ENCODE assay signal across 8 cellular contexts in genomic region chr10:25174461-25175230, GRCh38. TPM values are rescaled to one million over a fixed set of nuclear protein-coding genes. Genes with fewer than 3 reads are reported as not detected.
DNase-seq lines count a peak whose midpoint lies in the region; ATAC-seq, FAIRE-seq and TF ChIP-seq lines count a peak whose summit lies in the region.

GPR158 (plus strand) TSS chr10:25175001; CDS start chr10:25175421, 420 bp downstream.

- WGBS in HepG2 (ENCODE audit: low lambda C conversion rate) = 10% methylated on average over 25 of the region's 83 CpGs

- peaks cover 37% of the 10 kb centered on the region for H3K27me3 Mint-ChIP-seq in activated CD8-positive, alpha-beta T cell treated with anti-CD3 and anti-CD28 coated beads, Interleukin-2, amount 10 ng/mL, durations not matched to agents 7 days and 5 days (ENCODE audit: low read depth)

- peak; percentile 41 for DNase-seq in BJ (ENCODE audit: low read depth)
- DNase-seq in H7 = peak; percentile 94
- peak; percentile 93 for DNase-seq in NCI-H2227 (lab: John Stamatoyannopoulos, UW; ENCODE audit: unreplicated experiment)
- DNase-seq in activated CD8-positive, alpha-beta T cell treated with anti-CD3 and anti-CD28 coated beads, Interleukin-2, amount 10 ng/mL, durations not matched to agents 7 days and 5 days = peak; percentile 74
- peak; percentile 9 for DNase-seq in effector CD8-positive, alpha-beta T cell (lab: John Stamatoyannopoulos, UW)
- DNase-seq in HepG2 (ENCODE audit: low spot score) = peak; percentile 55
- peak; percentile 62 for DNase-seq in stimulated activated CD4-positive, alpha-beta T cell treated with anti-CD3 and anti-CD28 coated beads, Interleukin-1b, Interleukin-23, amount 100 ng/mL, for 48 hours
- no peak for DNase-seq in OCI-LY7 (ENCODE audit: low spot score)

- no peaks in the 10 kb centered on the region for H3K9me3 ChIP-seq in HepG2 (ENCODE audit: low read length)
- H3K9me3 ChIP-seq in OCI-LY7 (ENCODE audit: low read length) = no peaks in the 10 kb centered on the region

- H3K36me3 Mint-ChIP-seq in activated CD8-positive, alpha-beta T cell treated with anti-CD3 and anti-CD28 coated beads, Interleukin-2, amount 10 ng/mL, durations not matched to agents 7 days and 5 days (ENCODE audit: low read depth) = peaks cover 4% of the 10 kb centered on the region

- H4K20me1 ChIP-seq in HepG2 (ENCODE audit: insufficient read depth, low read length) (no peaks in the 10 kb centered on the region), OCI-LY7 (ENCODE audit: insufficient read depth, low read length) (no peaks in the 10 kb centered on the region)

- intact Hi-C loops in HepG2 (cut with micrococcal nuclease; ENCODE audit: unreplicated experiment) = no loop called here
- intact Hi-C loops in OCI-LY7 (cut with micrococcal nuclease; ENCODE audit: unreplicated experiment) = no loop called here

- H3K9ac ChIP-seq in HepG2 (ENCODE audit: insufficient read depth, low read depth, low read length) = no peak within 1 kb of the TSS

- H3K9me2 ChIP-seq in OCI-LY7 (ENCODE audit: insufficient read depth, low read length) = no peaks in the 10 kb centered on the region

- no peak for TF ChIP-seq POLR2A in HepG2 (IDR thresholded peaks at IDR 0.05; ENCODE audit: insufficient read depth in 1 of 2, low read depth in 2 of 2, low read length in 2 of 2)

- no peak within 1 kb of the TSS for H3K27ac Mint-ChIP-seq in activated CD8-positive, alpha-beta T cell treated with anti-CD3 and anti-CD28 coated beads, Interleukin-2, amount 10 ng/mL, durations not matched to agents 7 days and 5 days

- H2AFZ ChIP-seq in HepG2 (ENCODE audit: low read length) = no peak within 1 kb of the TSS
- H2AFZ ChIP-seq in OCI-LY7 (ENCODE audit: low read length) = no peak within 1 kb of the TSS

- H3K27me3 ChIP-seq in BJ (ENCODE audit: control insufficient read depth, insufficient read depth, low read length) (peaks cover 21% of the 10 kb centered on the region), H7 (ENCODE audit: control insufficient read depth, insufficient read depth, low read length) (peaks cover 29% of the 10 kb centered on the region), HepG2 (ENCODE audit: control insufficient read depth in 1 of 2, insufficient read depth in 2 of 2, low read length in 2 of 2) (no peaks in the 10 kb centered on the region)

- in situ Hi-C loops in HepG2 (cut with HindIII; ENCODE audit: extremely low pct_ligation_motif_present, low pct_unique_long_range_greater_than_20kb) = no loop called here

- H3K79me2 ChIP-seq in HepG2 (ENCODE audit: insufficient read depth, low read length) (no peaks in the 10 kb centered on the region), OCI-LY7 (ENCODE audit: insufficient read depth, low read depth, low read length) (no peaks in the 10 kb centered on the region)

- TF ChIP-seq EP300 in HepG2 (IDR thresholded peaks at IDR 0.05; ENCODE audit: low read depth in 2 of 2, low read length in 2 of 2) = no peak
- TF ChIP-seq EP300 in HepG2 (CRISPR knock-in tag; IDR thresholded peaks at IDR 0.05; ENCODE audit: borderline replicate concordance) = no peak

- TF ChIP-seq CTCF in BJ (IDR thresholded peaks at IDR 0.05; ENCODE audit: insufficient read depth, low read depth, low read length) (no peak), HepG2 (CRISPR knock-in tag; IDR thresholded peaks at IDR 0.05) (no peak), OCI-LY7 (conservative IDR thresholded peaks at IDR 0.05; ENCODE audit: low read length) (no peak)

- H3K4me1 ChIP-seq in HepG2 (ENCODE audit: insufficient read depth, low read length) = no peaks in the 10 kb centered on the region
- H3K4me1 ChIP-seq in OCI-LY7 (ENCODE audit: insufficient read depth, low read length, poor library complexity, severe bottlenecking) = no peaks in the 10 kb centered on the region

- FAIRE-seq in HepG2 (lab: Jason Lieb, UNC) = no peak

- peak; percentile 85 for ATAC-seq in activated CD8-positive, alpha-beta T cell treated with anti-CD3 and anti-CD28 coated beads, Interleukin-2, amount 10 ng/mL, durations not matched to agents 7 days and 5 days
- ATAC-seq in HepG2 = peak; percentile 93

- H3K27ac ChIP-seq in HepG2 (ENCODE audit: extremely low read length, insufficient read depth, low read length) = no peak within 1 kb of the TSS
- no peak within 1 kb of the TSS for H3K27ac ChIP-seq in OCI-LY7 (ENCODE audit: low read depth, low read length, poor library complexity, severe bottlenecking)

- H3K4me3 ChIP-seq in BJ (ENCODE audit: low read depth, low read length) (peak within 1 kb of the TSS; percentile 46), H7 (ENCODE audit: insufficient read depth, low read depth, low read length) (peak within 1 kb of the TSS; percentile 77), HepG2 (replicated peaks in 1 of 3; ENCODE audit: insufficient read depth in 1 of 3, low read depth in 2 of 3, low read length in 3 of 3) (peak within 1 kb of the TSS in 2 of 3 experiments; percentile 3 to 28; a peak in 1 of 6 replicates), OCI-LY7 (ENCODE audit: low read depth, low read length, poor library complexity, severe bottlenecking) (no peak within 1 kb of the TSS)

- TF ChIP-seq RAD21 in HepG2 (CRISPR knock-in tag; IDR thresholded peaks at IDR 0.05) = no peak

- peak within 1 kb of the TSS; percentile 47; the same call in 1 of the 2 replicates for H3K4me2 ChIP-seq in HepG2 (ENCODE audit: low read depth, low read length)
- H3K4me2 ChIP-seq in OCI-LY7 (ENCODE audit: low read length) = no peak within 1 kb of the TSS

- POLR2A ChIA-PET in BJ (lab: Charles Lee) (interaction anchor here (0.7 kb wide), 1 partner anchor 34 kb away, joined by 3 read pairs; no protein-coding TSS in a partner anchor), HepG2 (lab: Yijun Ruan, JAX) (no interaction called here), OCI-LY7 (lab: Charles Lee) (no interaction called here)
- POLR2A ChIA-PET in activated CD8-positive, alpha-beta T cell treated with anti-CD3 and anti-CD28 coated beads, Interleukin-2, amount 10 ng/mL, durations not matched to agents 7 days and 5 days (lab: Charles Lee) = no interaction called here

- H3K36me3 ChIP-seq in BJ (ENCODE audit: control insufficient read depth, insufficient read depth, low read length) (no peaks in the 10 kb centered on the region), H7 (replicated peaks; ENCODE audit: control insufficient read depth, insufficient read depth, low read length) (no peaks in the 10 kb centered on the region), HepG2 (replicated peaks in 1 of 2; ENCODE audit: control insufficient read depth in 1 of 2, insufficient read depth in 2 of 2, low read length in 2 of 2) (no peaks in the 10 kb centered on the region), OCI-LY7 (ENCODE audit: insufficient read depth, low read length) (no peaks in the 10 kb centered on the region)

- no peaks in the 10 kb centered on the region for H3K9me3 Mint-ChIP-seq in activated CD8-positive, alpha-beta T cell treated with anti-CD3 and anti-CD28 coated beads, Interleukin-2, amount 10 ng/mL, durations not matched to agents 7 days and 5 days (ENCODE audit: insufficient read depth)

- CTCF ChIA-PET in BJ (lab: Yijun Ruan, JAX) (no interaction called here), HepG2 (lab: Yijun Ruan, JAX; ENCODE audit: low intra/inter-chr PET ratio, low total read pairs) (no interaction called here), OCI-LY7 (lab: Charles Lee; ENCODE audit: unreplicated experiment) (no interaction called here)
- CTCF ChIA-PET in activated CD8-positive, alpha-beta T cell treated with anti-CD3 and anti-CD28 coated beads, Interleukin-2, amount 10 ng/mL, durations not matched to agents 7 days and 5 days (lab: Charles Lee) = no interaction called here

- BruUV-seq in HepG2 (replicated peaks; lab: Mats Ljungman, UMichigan) (no TSS peak), OCI-LY7 (replicated peaks; lab: Mats Ljungman, UMichigan) (no TSS peak)

- H3K4me1 Mint-ChIP-seq in activated CD8-positive, alpha-beta T cell treated with anti-CD3 and anti-CD28 coated beads, Interleukin-2, amount 10 ng/mL, durations not matched to agents 7 days and 5 days (ENCODE audit: low read depth) = peaks cover 7% of the 10 kb centered on the region

- H3K4me3 Mint-ChIP-seq in activated CD8-positive, alpha-beta T cell treated with anti-CD3 and anti-CD28 coated beads, Interleukin-2, amount 10 ng/mL, durations not matched to agents 7 days and 5 days = peak within 1 kb of the TSS; percentile 29

TF ChIP-seq in HepG2, 621 proteins besides CTCF, POLR2A, EP300 and RAD21 (continues in another document):
- TF ChIP-seq PCBP1 (IDR thresholded peaks at IDR 0.05; ENCODE audit: borderline replicate concordance, low read depth, low read length) = no peak

RNA-seq across cellular contexts. Expression of gene GPR158, which starts in this region (rescaled TPM):
- polyA plus RNA-seq in BJ (2011; rRNA removed) = 0.01 TPM in 1 of 2 replicates, not detected in the other
- polyA minus RNA-seq in BJ (2011; rRNA and poly(A)+ RNA removed) = not detected in 2 replicates
- total RNA-seq in H7 (2014; rRNA removed; shearing (Covaris generic)) = 0.35 and 0.44 TPM in 2 replicates
- not detected for total RNA-seq in activated CD8-positive, alpha-beta T cell treated with anti-CD3 and anti-CD28 coated beads, Interleukin-2, amount 10 ng/mL, durations not matched to agents 7 days and 5 days
- not detected in 2 replicates for total RNA-seq in HepG2 (2016; rRNA removed; fragmentation: Illumina TruSeq; extraction: Trizol)
- total RNA-seq in HepG2 (2016; cell fraction: cytosol; rRNA removed; fragmentation: Illumina TruSeq; extraction: Trizol; ENCODE audit: low read depth) = not detected in 2 replicates
- not detected in 2 replicates for total RNA-seq in HepG2 (2016; cell fraction: insoluble cytoplasmic fraction; rRNA removed; fragmentation: Illumina TruSeq; extraction: Trizol)
- not detected in 2 replicates for total RNA-seq in HepG2 (2016; cell fraction: membrane; rRNA removed; fragmentation: Illumina TruSeq; extraction: Trizol)
- total RNA-seq in HepG2 (2016; cell fraction: nucleus; rRNA removed; fragmentation: Illumina TruSeq; extraction: Trizol) = not detected in 2 replicates
- polyA plus RNA-seq in HepG2 (2011; rRNA removed) = not detected in 2 replicates
- polyA plus RNA-seq in HepG2 (2011; cell fraction: cytosol; rRNA removed) = not detected in 2 replicates
- polyA plus RNA-seq in HepG2 (2011; cell fraction: nucleus; rRNA removed) = not detected in 2 replicates
- not detected in 2 replicates for polyA plus RNA-seq in HepG2 (2012)
- not detected in 2 replicates for polyA plus RNA-seq in HepG2 (2016; cell fraction: cytosol; fragmentation: Illumina TruSeq; extraction: Trizol; ENCODE audit: low read depth)
- polyA plus RNA-seq in HepG2 (2016; cell fraction: insoluble cytoplasmic fraction; fragmentation: Illumina TruSeq; extraction: Trizol; ENCODE audit: low read depth) = not detected in 2 replicates
- polyA plus RNA-seq in HepG2 (2016; cell fraction: membrane; fragmentation: Illumina TruSeq; extraction: Trizol; ENCODE audit: low read depth) = not detected in 2 replicates
- polyA plus RNA-seq in HepG2 (2016; cell fraction: nucleus; fragmentation: Illumina TruSeq; extraction: Trizol; ENCODE audit: insufficient read depth, low read depth) = 0.09 TPM in 1 of 2 replicates, not detected in the other
- not detected in 2 replicates for polyA minus RNA-seq in HepG2 (2011; rRNA and poly(A)+ RNA removed; ENCODE audit: low replicate concordance)
- polyA minus RNA-seq in HepG2 (2011; cell fraction: cytosol; rRNA and poly(A)+ RNA removed) = not detected in 2 replicates
- not detected in 2 replicates for polyA minus RNA-seq in HepG2 (2011; cell fraction: nucleus; rRNA and poly(A)+ RNA removed)
- total RNA-seq in OCI-LY7 (2014; rRNA removed; shearing (Covaris generic)) = not detected in 2 replicates
- total RNA-seq in OCI-LY7 (2022) = not detected in 2 replicates

Comparison
In these comparisons a context has a peak if more than half of its experiments do, and no peak if none do; other contexts are left out.
1. Peak in DNase-seq and H3K4me3 ChIP-seq in BJ; RNA of the gene not detected or under 1 TPM.
2. Peak in DNase-seq and H3K4me3 ChIP-seq in H7; RNA of the gene not detected or under 1 TPM.
3. Peak in DNase-seq and ATAC-seq in activated CD8-positive, alpha-beta T cell treated with anti-CD3 and anti-CD28 coated beads, Interleukin-2, amount 10 ng/mL, durations not matched to agents 7 days and 5 days; RNA of the gene not detected or under 1 TPM.
4. Peak in DNase-seq, ATAC-seq, H3K4me3 ChIP-seq and H3K4me2 ChIP-seq in HepG2; RNA of the gene not detected or under 1 TPM.